ENCODE assay signal across 8 cellular contexts in genomic region chr14:74612346-74613021, GRCh38. TPM values are rescaled to one million over a fixed set of nuclear protein-coding genes. Genes with fewer than 3 reads are reported as not detected.
A peak's percentile ranks its signal among the peaks of the same experiment; 100 is the strongest.
DNase-seq lines count a peak whose midpoint lies in the region; ATAC-seq and TF ChIP-seq lines count a peak whose summit lies in the region.

No MANE protein-coding gene starts in this region.

- DNase-seq in CD1c-positive myeloid dendritic cell (ENCODE audit: extremely low spot score) (peak; percentile 93), SK-N-SH (peak; percentile 95), head of caudate nucleus (peak; percentile 22 to 86 (median 70)), omental fat pad (ENCODE audit: low spot score) (no peak), testis (peak; percentile 84)
- DNase-seq in activated naive CD4-positive, alpha-beta T cell treated with anti-CD3 and anti-CD28 coated beads, Interleukin-2, amount 10 ng/mL, durations not matched to agents 7 days and 5 days, result peak; percentile 85

- peak; percentile 12; the same call in 1 of the 2 replicates for TF ChIP-seq CTCF in KMS-11 (conservative IDR thresholded peaks at IDR 0.05; ENCODE audit: low read depth, low read length)
- TF ChIP-seq CTCF in SK-N-SH (IDR thresholded peaks at IDR 0.05), result peak; percentile 63
- TF ChIP-seq CTCF in omental fat pad (IDR thresholded peaks at IDR 0.05), result peak in 1 of 3 donors; percentile 36
- peak; percentile 52 to 94 (median 68) for TF ChIP-seq CTCF in testis (IDR thresholded peaks at IDR 0.05)

- H3K9me2 ChIP-seq in SK-N-SH, result no peaks in the 10 kb centered on the region

- peak; percentile 51 for ATAC-seq in GM19467 (IDR thresholded peaks at IDR 0.05; ENCODE audit: unreplicated experiment)
- ATAC-seq in omental fat pad (ENCODE audit: low FRiP score), result peak; percentile 89

- POLR2A ChIA-PET in SK-N-SH (lab: Yijun Ruan, JAX), result interaction anchor here (0.7 kb wide), 1 partner anchor 122 kb away, joined by 3 read pairs; no protein-coding TSS in a partner anchor

- H2AFZ ChIP-seq in KMS-11 (ENCODE audit: low read depth) (peak overlapping the region; percentile 78), SK-N-SH (ENCODE audit: low read depth) (peak overlapping the region; percentile 49; the same call in 1 of the 2 replicates)

- no peaks in the 10 kb centered on the region for H3K27me3 ChIP-seq in KMS-11 (ENCODE audit: insufficient read depth, low read depth)
- no peaks in the 10 kb centered on the region for H3K27me3 ChIP-seq in SK-N-SH (ENCODE audit: insufficient read depth)
- no peaks in the 10 kb centered on the region for H3K27me3 ChIP-seq in testis

- H3K27me3 Mint-ChIP-seq in activated naive CD4-positive, alpha-beta T cell treated with anti-CD3 and anti-CD28 coated beads, Interleukin-2, amount 10 ng/mL, durations not matched to agents 7 days and 5 days, result peaks cover 79% of the 10 kb centered on the region

- H3K4me3 Mint-ChIP-seq in activated naive CD4-positive, alpha-beta T cell treated with anti-CD3 and anti-CD28 coated beads, Interleukin-2, amount 10 ng/mL, durations not matched to agents 7 days and 5 days, result peak overlapping the region; percentile 70

- TF ChIP-seq POLR2A in testis (IDR thresholded peaks at IDR 0.05), result no peak

- H3F3A ChIP-seq in SK-N-SH (replicated peaks; ENCODE audit: insufficient read depth), result peaks cover 40% of the 10 kb centered on the region

- peak overlapping the region; percentile 51 for H3K4me2 ChIP-seq in KMS-11
- H3K4me2 ChIP-seq in SK-N-SH, result peak overlapping the region; percentile 93

- intact Hi-C loops in head of caudate nucleus (cut with DNase I) (loop anchor here (5.0 kb wide), 1 partner anchor 110 kb away; no protein-coding TSS in a partner anchor), testis (cut with DNase I; ENCODE audit: low total_unique reads) (loop anchor here (10.0 kb wide), 1 partner anchor 192 kb away; no protein-coding TSS in a partner anchor)

- peak; percentile 54 for TF ChIP-seq RAD21 in SK-N-SH (IDR thresholded peaks at IDR 0.05; ENCODE audit: low read length)

- whole genome bisulfite sequencing in SK-N-SH (ENCODE audit: low lambda C conversion rate), result 13% methylated on average over 27 of the region's 69 CpGs
- WGBS in testis, 2 donors, result 5 to 18% methylated on average over 15 to 41 of the region's 69 CpGs

- H3K9me3 Mint-ChIP-seq in activated naive CD4-positive, alpha-beta T cell treated with anti-CD3 and anti-CD28 coated beads, Interleukin-2, amount 10 ng/mL, durations not matched to agents 7 days and 5 days, result no peaks in the 10 kb centered on the region

- CTCF ChIA-PET in SK-N-SH (lab: Yijun Ruan, JAX), result interaction anchor here (0.5 to 6.4 kb wide), 71 partner anchors 10 to 342 kb away, joined by 3 to 126 read pairs (median 5); partner anchors contain the start of genes ISCA2, NPC2 and YLPM1
- CTCF ChIA-PET in activated naive CD4-positive, alpha-beta T cell treated with anti-CD3 and anti-CD28 coated beads, Interleukin-2, amount 10 ng/mL, durations not matched to agents 7 days and 5 days (lab: Charles Lee), result interaction anchor here (0.7 to 2.1 kb wide), 23 partner anchors 9 to 292 kb away, joined by 3 to 9 read pairs (median 3); partner anchors contain the start of genes AREL1 and YLPM1

- H3K9me3 ChIP-seq in SK-N-SH, result no peaks in the 10 kb centered on the region
- no peaks in the 10 kb centered on the region for H3K9me3 ChIP-seq in testis

- no peaks in the 10 kb centered on the region for H3K79me2 ChIP-seq in KMS-11 (ENCODE audit: insufficient read depth, low read depth)
- H3K79me2 ChIP-seq in SK-N-SH (ENCODE audit: insufficient read depth), result peaks cover 87% of the 10 kb centered on the region

- no peaks in the 10 kb centered on the region for H3K4me1 ChIP-seq in KMS-11 (ENCODE audit: low read depth, poor library complexity, severe bottlenecking)
- H3K4me1 ChIP-seq in SK-N-SH (ENCODE audit: control insufficient read depth in 1 of 2, insufficient read depth in 2 of 2, low read depth in 1 of 2, low read length in 1 of 2), result peaks cover 17 to 37% of the 10 kb centered on the region in 2 experiments; a peak in 3 of 4 replicates
- H3K4me1 ChIP-seq in testis, result peaks cover 10% of the 10 kb centered on the region

- H4K20me1 ChIP-seq in KMS-11 (ENCODE audit: insufficient read depth), result no peaks in the 10 kb centered on the region
- peaks cover 6% of the 10 kb centered on the region; the same call in 1 of the 2 replicates for H4K20me1 ChIP-seq in SK-N-SH (ENCODE audit: insufficient read depth)

- H3K4me1 Mint-ChIP-seq in activated naive CD4-positive, alpha-beta T cell treated with anti-CD3 and anti-CD28 coated beads, Interleukin-2, amount 10 ng/mL, durations not matched to agents 7 days and 5 days, result peaks cover 32% of the 10 kb centered on the region

- H3K36me3 ChIP-seq in KMS-11 (ENCODE audit: insufficient read depth), result no peaks in the 10 kb centered on the region
- peaks cover 0 to 8% of the 10 kb centered on the region in 2 experiments for H3K36me3 ChIP-seq in SK-N-SH (replicated peaks in 1 of 2; ENCODE audit: control insufficient read depth in 1 of 2, insufficient read depth in 2 of 2, low read length in 1 of 2)
- H3K36me3 ChIP-seq in testis (ENCODE audit: low read depth, missing control alignments), result no peaks in the 10 kb centered on the region

- H3K4me3 ChIP-seq in KMS-11 (IDR thresholded peaks at IDR 0.05; ENCODE audit: insufficient read depth, low read depth, low read length), result no peak overlapping the region
- peak overlapping the region; percentile 68 to 73 for H3K4me3 ChIP-seq in SK-N-SH (ENCODE audit: low read depth in 2 of 2, low read length in 1 of 2)
- H3K4me3 ChIP-seq in testis, result peak overlapping the region; percentile 68 to 82

- TF ChIP-seq EP300 in SK-N-SH (IDR thresholded peaks at IDR 0.05; ENCODE audit: borderline replicate concordance in 1 of 2, low read depth in 1 of 2, low read length in 1 of 2), result peak in 1 of 2 experiments; percentile 38; a peak in 1 of 4 replicates

- H3K27ac Mint-ChIP-seq in activated naive CD4-positive, alpha-beta T cell treated with anti-CD3 and anti-CD28 coated beads, Interleukin-2, amount 10 ng/mL, durations not matched to agents 7 days and 5 days, result no peak overlapping the region

- no peak overlapping the region for H3K9ac ChIP-seq in KMS-11
- peak overlapping the region; percentile 82 for H3K9ac ChIP-seq in SK-N-SH

- no peaks in the 10 kb centered on the region for H3K36me3 Mint-ChIP-seq in activated naive CD4-positive, alpha-beta T cell treated with anti-CD3 and anti-CD28 coated beads, Interleukin-2, amount 10 ng/mL, durations not matched to agents 7 days and 5 days

- H3K27ac ChIP-seq in KMS-11 (no peak overlapping the region), SK-N-SH (ENCODE audit: low read depth in 2 of 2, low read length in 1 of 2) (peak overlapping the region; percentile 75 to 99), testis (peak overlapping the region in 1 of 2 donors; percentile 69)

TF ChIP-seq in SK-N-SH, 30 proteins besides CTCF, POLR2A, EP300 and RAD21 (continues in another document):
- TF ChIP-seq MXI1 (IDR thresholded peaks at IDR 0.05; ENCODE audit: low read depth, low read length) (no peak), FOXM1 (IDR thresholded peaks at IDR 0.05; ENCODE audit: low read depth) (no peak), MEF2A (IDR thresholded peaks at IDR 0.05; ENCODE audit: borderline replicate concordance, low read depth) (no peak), YY1 (IDR thresholded peaks at IDR 0.05; ENCODE audit: low read depth) (no peak), RFX5 (IDR thresholded peaks at IDR 0.05; ENCODE audit: low read length) (no peak), MAX (IDR thresholded peaks at IDR 0.05; ENCODE audit: low read depth) (no peak), REST (IDR thresholded peaks at IDR 0.05; ENCODE audit: low read depth, low read length) (no peak), USF1 (IDR thresholded peaks at IDR 0.05; ENCODE audit: borderline replicate concordance, low read depth) (no peak), RXRA (IDR thresholded peaks at IDR 0.05; ENCODE audit: borderline replicate concordance, low read depth) (no peak; the same call in 1 of the 2 replicates), NRF1 (IDR thresholded peaks at IDR 0.05; ENCODE audit: low read depth, low read length) (no peak)

RNA-seq across cellular contexts. Expression of gene LTBP2, which starts 0.4 kb away (rescaled TPM):
- polyA plus RNA-seq in SK-N-SH (2012; rRNA removed) (34.4 and 58.8 TPM in 2 replicates), testis (ENCODE audit: insufficient read depth, low read depth, low replicate concordance) (23.3 TPM)
- 30.9 and 41.3 TPM in 2 replicates for polyA plus RNA-seq in SK-N-SH (2012; cell fraction: cytosol; rRNA removed)
- polyA plus RNA-seq in SK-N-SH (2012; cell fraction: nucleus; rRNA removed), result 136 and 138 TPM in 2 replicates
- total RNA-seq in omental fat pad (100 to 1,000 TPM in 1 of 4 donors, 10 to 100 TPM in 3; 31.6 to 104 (median 72.3) TPM), testis (10 to 100 TPM; 19.6 to 45.3 TPM)
